In genomic region chr22:24112188-24112587, GRCh38 we compare ENCODE assay signal across 28 cellular contexts.
DNase-seq lines count a peak whose midpoint lies in the region; ATAC-seq and TF ChIP-seq lines count a peak whose summit lies in the region.
"Had no signal": no experiment of that assay in that cellular context is flagged by ENCODE, and none has a peak within 500 bp of the region (broad histone marks: within the 10 kb centered on the region; RNA-seq: fewer than 3 reads in every experiment).

No MANE protein-coding gene starts in this region.

- H3K4me1 ChIP-seq in HAP-1: no peaks in the 10 kb centered on the region

- H3K4me1 Mint-ChIP-seq in activated T-helper 17 cell treated with anti-CD3 and anti-CD28 coated beads, Interleukin-2, amount 50 U/mL, for 72 hours: no peaks in the 10 kb centered on the region

- peaks cover 17% of the 10 kb centered on the region for H3K36me3 ChIP-seq in HAP-1 (replicated peaks)

- in situ Hi-C loops in HAP-1 (cut with MboI; ENCODE audit: low sequenced_read_pairs): no loop called here

- peak overlapping the region; percentile 18 to 31 for H3K27ac Mint-ChIP-seq in activated naive CD4-positive, alpha-beta T cell treated with anti-CD3 and anti-CD28 coated beads, Interleukin-2, amount 50 U/mL, for 72 hours
- peak overlapping the region; percentile 39 for H3K27ac Mint-ChIP-seq in activated T-helper 17 cell treated with anti-CD3 and anti-CD28 coated beads, Interleukin-2, amount 50 U/mL, for 72 hours
- H3K27ac Mint-ChIP-seq: activated CD4-positive, alpha-beta T cell treated with anti-CD3 and anti-CD28 coated beads for 36 hours; CD4-positive, alpha-beta T cell; nephron had no signal

- H3K27me3 ChIP-seq in HAP-1 (ENCODE audit: low read depth): no peaks in the 10 kb centered on the region
- H3K27me3 ChIP-seq: adrenal gland, cardiac muscle cell, stomach, tibial artery had no signal

- no peak overlapping the region for H3K4me3 Mint-ChIP-seq in activated T-helper 17 cell treated with anti-CD3 and anti-CD28 coated beads, Interleukin-2, amount 50 U/mL, for 72 hours
- H3K4me3 Mint-ChIP-seq: activated CD4-positive, alpha-beta T cell treated with anti-CD3 and anti-CD28 coated beads for 36 hours; CD4-positive, alpha-beta T cell; nephron had no signal

- no peaks in the 10 kb centered on the region for H3K27me3 Mint-ChIP-seq in activated T-helper 17 cell treated with anti-CD3 and anti-CD28 coated beads, Interleukin-2, amount 50 U/mL, for 72 hours
- H3K27me3 Mint-ChIP-seq: activated CD4-positive, alpha-beta T cell treated with anti-CD3 and anti-CD28 coated beads for 36 hours; CD4-positive, alpha-beta T cell had no signal

- peaks cover 2% of the 10 kb centered on the region; the same call in 1 of the 2 replicates for H3K9me3 ChIP-seq in HAP-1
- H3K9me3 ChIP-seq: adrenal gland, stomach, tibial artery had no signal

- H3K4me3 ChIP-seq in fibroblast of mammary gland (ENCODE audit: control insufficient read depth, low read depth, low read length) (no peak overlapping the region), HAP-1 (no peak overlapping the region)
- H3K4me3 ChIP-seq: adrenal gland, cardiac muscle cell, lung, PC-9, stomach, tibial artery had no signal

- H3K9me3 Mint-ChIP-seq in activated naive CD4-positive, alpha-beta T cell treated with anti-CD3 and anti-CD28 coated beads, Interleukin-2, amount 50 U/mL, for 72 hours: no peaks in the 10 kb centered on the region
- H3K9me3 Mint-ChIP-seq in activated T-helper 17 cell treated with anti-CD3 and anti-CD28 coated beads, Interleukin-2, amount 50 U/mL, for 72 hours: no peaks in the 10 kb centered on the region

- ATAC-seq in activated naive CD4-positive, alpha-beta T cell treated with anti-CD3 and anti-CD28 coated beads, Interleukin-2, amount 50 U/mL, for 72 hours: no peak
- ATAC-seq in activated T-helper 17 cell treated with anti-CD3 and anti-CD28 coated beads, Interleukin-2, amount 50 U/mL, for 72 hours (replicated peaks): no peak
- no peak for ATAC-seq in GM21737 (IDR thresholded peaks at IDR 0.05; ENCODE audit: unreplicated experiment)
- ATAC-seq: activated CD4-positive, alpha-beta T cell treated with anti-CD3 and anti-CD28 coated beads for 36 hours had no signal

- TF ChIP-seq CTCF in fibroblast of mammary gland (conservative IDR thresholded peaks at IDR 0.05; ENCODE audit: control insufficient read depth, insufficient read depth, low read depth, low read length): no peak

- H3K36me3 Mint-ChIP-seq in activated naive CD4-positive, alpha-beta T cell treated with anti-CD3 and anti-CD28 coated beads, Interleukin-2, amount 50 U/mL, for 72 hours: peaks cover 15 to 44% of the 10 kb centered on the region in 2 donors
- peaks cover 83% of the 10 kb centered on the region for H3K36me3 Mint-ChIP-seq in activated T-helper 17 cell treated with anti-CD3 and anti-CD28 coated beads, Interleukin-2, amount 50 U/mL, for 72 hours (ENCODE audit: low read depth)

- no peak for DNase-seq in activated naive CD4-positive, alpha-beta T cell treated with anti-CD3 and anti-CD28 coated beads, Interleukin-2, amount 50 U/mL, for 72 hours (ENCODE audit: low spot score in 2 of 2)
- no peak for DNase-seq in activated naive CD4-positive, alpha-beta T cell (lab: John Stamatoyannopoulos, UW)
- peak; percentile 24 for DNase-seq in fibroblast of mammary gland (ENCODE audit: low read depth)
- peak; percentile 73 for DNase-seq in renal cortical epithelial cell (ENCODE audit: low read depth)
- no peak for DNase-seq in activated effector memory CD4-positive, alpha-beta T cell treated with anti-CD3 and anti-CD28 coated beads, Interleukin-2, amount 50 U/mL, for 16 hours
- no peak for DNase-seq in HAP-1 (ENCODE audit: low spot score in 2 of 2)
- DNase-seq: activated CD4-positive, alpha-beta T cell treated with anti-CD3 and anti-CD28 coated beads for 36 hours; activated CD8-positive, alpha-beta memory T cell treated with anti-CD3 and anti-CD28 coated beads for 24 hours; activated gamma-delta T cell treated with Interleukin-2 at 50 U/mL for 16 hours; adrenal gland; CD4-positive, alpha-beta T cell; cortex of kidney; NCI-H1105; NCI-H187 treated with DMSO at 0.1 percent for 48 hours; NCI-H2171 treated with DMSO at 0.1 percent for 48 hours; NCI-H524; SHP77; small intestine; stimulated activated CD4-positive, alpha-beta T cell treated with anti-CD3 and anti-CD28 coated beads, Interleukin-1b, Interleukin-23, amount 100 ng/mL, for 48 hours; stimulated activated CD8-positive, alpha-beta memory T cell treated with anti-CD3 and anti-CD28 coated beads, Interleukin-4, amount 100 ng/mL, for 48 hours; stomach; tibial artery had no signal

Comparison
In these comparisons a context has a peak if more than half of its experiments do, and no peak if none do; other contexts are left out.
1. DNase-seq: peak in fibroblast of mammary gland (single experiment) and renal cortical epithelial cell (single experiment); none in activated naive CD4-positive, alpha-beta T cell treated with anti-CD3 and anti-CD28 coated beads, Interleukin-2, amount 50 U/mL, for 72 hours (0 of 2), activated naive CD4-positive, alpha-beta T cell (0 of 4), activated effector memory CD4-positive, alpha-beta T cell treated with anti-CD3 and anti-CD28 coated beads, Interleukin-2, amount 50 U/mL, for 16 hours (single experiment) and HAP-1 (0 of 2).